8 cellular contexts compared by ENCODE assay signal in the genomic region with DNA sequence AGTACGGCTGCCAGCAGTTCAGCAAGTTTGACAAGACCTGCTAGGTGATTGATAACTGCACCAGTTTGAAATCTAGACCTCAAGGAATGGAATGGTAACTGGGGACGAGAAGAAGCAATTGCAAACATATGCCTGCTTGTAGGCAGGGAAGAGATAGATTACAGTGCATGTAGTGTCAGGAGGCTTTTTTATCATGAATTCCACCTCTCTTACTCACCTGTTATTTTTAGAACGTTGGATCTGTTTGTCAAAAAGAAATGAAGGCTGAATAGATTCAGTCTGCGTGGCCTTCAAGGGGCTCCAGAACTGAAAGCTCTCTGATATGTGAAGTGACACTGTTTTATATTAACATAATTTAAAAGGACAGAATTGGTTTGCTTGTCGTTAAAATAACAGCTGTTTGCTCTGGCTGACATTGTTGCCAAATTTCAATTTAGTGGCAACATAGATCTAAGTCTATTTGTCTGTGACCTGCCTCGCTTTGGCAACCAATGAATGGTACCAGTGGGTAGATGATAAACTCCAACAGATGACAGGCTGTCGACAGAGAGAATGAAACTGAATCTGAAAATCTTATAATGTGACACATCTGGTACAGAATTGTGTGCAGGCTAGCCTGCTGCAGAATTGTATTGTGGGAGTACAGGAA.
DNase-seq lines count a peak whose midpoint lies in the region; ATAC-seq, FAIRE-seq and TF ChIP-seq lines count a peak whose summit lies in the region.

No MANE protein-coding gene starts in this region.

- TF ChIP-seq POLR2A in A549 (IDR thresholded peaks at IDR 0.05; ENCODE audit: low read length), result no peak

- FAIRE-seq in A549 (lab: Jason Lieb, UNC), result no peak

- H3K27me3 ChIP-seq in hepatocyte, result no peaks in the 10 kb centered on the region

- WGBS in A549 (ENCODE audit: missing lambda C conversion rate), result 47% methylated on average over 7 of the region's 7 CpGs
- 46% methylated on average over 7 of the region's 7 CpGs for WGBS in hepatocyte (ENCODE audit: low lambda C conversion rate, missing lambda C conversion rate)

- no peak overlapping the region for H3K4me3 ChIP-seq in A549
- H3K4me3 ChIP-seq in hepatocyte, result no peak overlapping the region

- DNase-seq in A549 (ENCODE audit: low read depth in 1 of 2, low spot score in 1 of 2) (no peak), RWPE1 (ENCODE audit: low spot score) (peak; percentile 8), hepatocyte (ENCODE audit: low spot score) (peak; percentile 24), SW480 (ENCODE audit: low spot score) (no peak), OCI-M2 (lab: John Stamatoyannopoulos, UW; ENCODE audit: unreplicated experiment) (no peak), NCI-H1930 (lab: John Stamatoyannopoulos, UW) (no peak)

- H3K9me2 ChIP-seq in hepatocyte (replicated peaks; ENCODE audit: insufficient read depth), result no peaks in the 10 kb centered on the region

- H3K4me2 ChIP-seq in A549 (peak overlapping the region; percentile 52), hepatocyte (peak overlapping the region; percentile 41)

- H3K27ac ChIP-seq in A549, result no peak overlapping the region
- no peak overlapping the region for H3K27ac ChIP-seq in RWPE1
- peak overlapping the region; percentile 71 for H3K27ac ChIP-seq in hepatocyte

- H2AFZ ChIP-seq in hepatocyte, result no peak overlapping the region

- CTCF ChIA-PET in A549 (lab: Yijun Ruan, JAX) (no interaction called here), RWPE1 (lab: Yijun Ruan, JAX) (no interaction called here)

- no peak for TF ChIP-seq RAD21 in A549 (conservative IDR thresholded peaks at IDR 0.05 in 1 of 2, IDR thresholded peaks at IDR 0.05 in 1 of 2)

- ATAC-seq in A549 (peak; percentile 33 to 34; a peak in 3 of 6 replicates), GM18520 (IDR thresholded peaks at IDR 0.05; ENCODE audit: unreplicated experiment) (peak; percentile 99), HG02973 (IDR thresholded peaks at IDR 0.05; ENCODE audit: unreplicated experiment) (peak; percentile 99)

- POLR2A ChIA-PET in A549 (lab: Yijun Ruan, JAX), result no interaction called here
- POLR2A ChIA-PET in RWPE1 (lab: Yijun Ruan, JAX; ENCODE audit: low non-redundant PET), result no interaction called here

- no peaks in the 10 kb centered on the region for H3K9me3 ChIP-seq in A549
- no peaks in the 10 kb centered on the region for H3K9me3 ChIP-seq in hepatocyte (ENCODE audit: low read depth)

- H3K4me1 ChIP-seq in A549 (peaks cover 10% of the 10 kb centered on the region), hepatocyte (ENCODE audit: insufficient read depth) (peaks cover 6% of the 10 kb centered on the region)

- no peaks in the 10 kb centered on the region for H3K79me2 ChIP-seq in hepatocyte

- H4K20me1 ChIP-seq in hepatocyte (ENCODE audit: insufficient read depth, poor library complexity, severe bottlenecking), result no peaks in the 10 kb centered on the region

- no peak for TF ChIP-seq CTCF in A549 (IDR thresholded peaks at IDR 0.05)
- TF ChIP-seq CTCF in RWPE1 (conservative IDR thresholded peaks at IDR 0.05; ENCODE audit: low read depth), result no peak
- no peak for TF ChIP-seq CTCF in hepatocyte (IDR thresholded peaks at IDR 0.05; ENCODE audit: poor library complexity)

- TF ChIP-seq EP300 in A549 (IDR thresholded peaks at IDR 0.05), result no peak

- no peaks in the 10 kb centered on the region for H3K36me3 ChIP-seq in hepatocyte (replicated peaks; ENCODE audit: insufficient read depth, low read depth)

TF ChIP-seq in A549, 52 proteins besides CTCF, POLR2A, EP300 and RAD21:
- TF ChIP-seq, protein P1, sequence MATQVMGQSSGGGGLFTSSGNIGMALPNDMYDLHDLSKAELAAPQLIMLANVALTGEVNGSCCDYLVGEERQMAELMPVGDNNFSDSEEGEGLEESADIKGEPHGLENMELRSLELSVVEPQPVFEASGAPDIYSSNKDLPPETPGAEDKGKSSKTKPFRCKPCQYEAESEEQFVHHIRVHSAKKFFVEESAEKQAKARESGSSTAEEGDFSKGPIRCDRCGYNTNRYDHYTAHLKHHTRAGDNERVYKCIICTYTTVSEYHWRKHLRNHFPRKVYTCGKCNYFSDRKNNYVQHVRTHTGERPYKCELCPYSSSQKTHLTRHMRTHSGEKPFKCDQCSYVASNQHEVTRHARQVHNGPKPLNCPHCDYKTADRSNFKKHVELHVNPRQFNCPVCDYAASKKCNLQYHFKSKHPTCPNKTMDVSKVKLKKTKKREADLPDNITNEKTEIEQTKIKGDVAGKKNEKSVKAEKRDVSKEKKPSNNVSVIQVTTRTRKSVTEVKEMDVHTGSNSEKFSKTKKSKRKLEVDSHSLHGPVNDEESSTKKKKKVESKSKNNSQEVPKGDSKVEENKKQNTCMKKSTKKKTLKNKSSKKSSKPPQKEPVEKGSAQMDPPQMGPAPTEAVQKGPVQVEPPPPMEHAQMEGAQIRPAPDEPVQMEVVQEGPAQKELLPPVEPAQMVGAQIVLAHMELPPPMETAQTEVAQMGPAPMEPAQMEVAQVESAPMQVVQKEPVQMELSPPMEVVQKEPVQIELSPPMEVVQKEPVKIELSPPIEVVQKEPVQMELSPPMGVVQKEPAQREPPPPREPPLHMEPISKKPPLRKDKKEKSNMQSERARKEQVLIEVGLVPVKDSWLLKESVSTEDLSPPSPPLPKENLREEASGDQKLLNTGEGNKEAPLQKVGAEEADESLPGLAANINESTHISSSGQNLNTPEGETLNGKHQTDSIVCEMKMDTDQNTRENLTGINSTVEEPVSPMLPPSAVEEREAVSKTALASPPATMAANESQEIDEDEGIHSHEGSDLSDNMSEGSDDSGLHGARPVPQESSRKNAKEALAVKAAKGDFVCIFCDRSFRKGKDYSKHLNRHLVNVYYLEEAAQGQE (IDR thresholded peaks at IDR 0.05), result no peak
- no peak for TF ChIP-seq HOXB5 (CRISPR knock-in tag; IDR thresholded peaks at IDR 0.05)
- no peak for TF ChIP-seq NR3C1 (IDR thresholded peaks at IDR 0.05)
- no peak for TF ChIP-seq MYC (IDR thresholded peaks at IDR 0.05; ENCODE audit: borderline replicate concordance, low read length)
- TF ChIP-seq, protein P2, sequence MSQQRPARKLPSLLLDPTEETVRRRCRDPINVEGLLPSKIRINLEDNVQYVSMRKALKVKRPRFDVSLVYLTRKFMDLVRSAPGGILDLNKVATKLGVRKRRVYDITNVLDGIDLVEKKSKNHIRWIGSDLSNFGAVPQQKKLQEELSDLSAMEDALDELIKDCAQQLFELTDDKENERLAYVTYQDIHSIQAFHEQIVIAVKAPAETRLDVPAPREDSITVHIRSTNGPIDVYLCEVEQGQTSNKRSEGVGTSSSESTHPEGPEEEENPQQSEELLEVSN (IDR thresholded peaks at IDR 0.05; ENCODE audit: borderline replicate concordance, low read depth), result no peak
- no peak for TF ChIP-seq HEYL (CRISPR knock-in tag; IDR thresholded peaks at IDR 0.05)
- no peak for TF ChIP-seq SMC3 (IDR thresholded peaks at IDR 0.05)
- TF ChIP-seq ESRRA (IDR thresholded peaks at IDR 0.05; ENCODE audit: borderline replicate concordance, low read length), result no peak
- no peak for TF ChIP-seq ZNF302 (CRISPR knock-in tag; IDR thresholded peaks at IDR 0.05)
- TF ChIP-seq PHF8 (IDR thresholded peaks at IDR 0.05; ENCODE audit: borderline replicate concordance, low read depth), result no peak
- TF ChIP-seq FOSB (CRISPR knock-in tag; IDR thresholded peaks at IDR 0.05), result no peak
- TF ChIP-seq CBX8 (IDR thresholded peaks at IDR 0.05), result no peak
- TF ChIP-seq NPAS2 (CRISPR knock-in tag; IDR thresholded peaks at IDR 0.05; ENCODE audit: borderline replicate concordance), result no peak
- no peak for TF ChIP-seq FOSL2 (IDR thresholded peaks at IDR 0.05)
- no peak for TF ChIP-seq FOSL2 (CRISPR knock-in tag; IDR thresholded peaks at IDR 0.05)
- TF ChIP-seq BHLHE40 (IDR thresholded peaks at IDR 0.05; ENCODE audit: low read depth, low read length), result no peak

Comparison
In these comparisons a context has a peak if more than half of its experiments do, and no peak if none do; other contexts are left out.
1. ATAC-seq: peak in every context shown above with its lines; median percentile 99 in GM18520; 99 in HG02973; 34 in A549.
2. DNase-seq: peak in RWPE1 (single experiment) and hepatocyte (single experiment); none in A549 (0 of 2), SW480 (single experiment), OCI-M2 (single experiment) and NCI-H1930 (0 of 2).